ENCODE assay signal across 16 cellular contexts in the genomic region with DNA sequence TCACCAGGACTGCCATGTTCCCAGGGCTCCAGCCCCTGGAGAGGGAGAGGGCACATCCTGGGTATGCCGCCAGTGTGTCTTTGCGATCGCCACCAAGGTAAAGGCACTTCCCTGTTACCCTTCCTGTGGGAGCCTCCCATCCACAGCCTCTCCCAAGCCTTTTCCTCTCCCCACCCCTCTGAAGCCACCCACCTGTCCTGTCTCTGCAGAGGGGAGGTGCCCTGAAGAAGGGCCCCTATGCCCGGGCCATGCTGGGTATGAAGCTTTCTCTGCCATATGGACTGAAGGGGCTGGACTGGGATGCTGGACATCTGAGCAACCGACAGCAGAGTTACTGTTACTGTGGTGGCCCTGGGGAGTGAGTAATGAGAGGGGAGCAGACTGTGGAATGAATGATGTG. TPM values are rescaled to one million over a fixed set of nuclear protein-coding genes. Genes with fewer than 3 reads are reported as not detected.
A peak's percentile ranks its signal among the peaks of the same experiment; 100 is the strongest.
DNase-seq lines count a peak whose midpoint lies in the region; ATAC-seq and TF ChIP-seq lines count a peak whose summit lies in the region.
"Had no signal": no experiment of that assay in that cellular context is flagged by ENCODE, and none has a peak within 500 bp of the region (broad histone marks: within the 10 kb centered on the region; RNA-seq: fewer than 3 reads in every experiment).

No MANE protein-coding gene starts in this region.

- H3K9me3 Mint-ChIP-seq in activated CD8-positive, alpha-beta memory T cell treated with anti-CD3 and anti-CD28 coated beads, Interleukin-2, amount 10 ng/mL, durations not matched to agents 7 days and 5 days (ENCODE audit: low read depth): no peaks in the 10 kb centered on the region
- H3K9me3 Mint-ChIP-seq: stimulated activated naive CD8-positive, alpha-beta T cell treated with anti-CD3 and anti-CD28 coated beads, Interleukin-15, amount 100 ng/mL, for 72 hours had no signal

- no peak for TF ChIP-seq CTCF in Panc1 (IDR thresholded peaks at IDR 0.05)
- TF ChIP-seq CTCF in neutrophil (IDR thresholded peaks at IDR 0.05): no peak

- DNase-seq in activated CD8-positive, alpha-beta memory T cell treated with anti-CD3 and anti-CD28 coated beads, Interleukin-2, amount 10 ng/mL, durations not matched to agents 7 days and 5 days: no peak
- DNase-seq in activated CD8-positive, alpha-beta memory T cell treated with anti-CD3 and anti-CD28 coated beads for 24 hours: no peak
- DNase-seq in Panc1 (ENCODE audit: low read depth, low spot score): no peak
- no peak for DNase-seq in effector memory CD4-positive, alpha-beta T cell
- no peak for DNase-seq in AG08396 (ENCODE audit: low spot score)
- DNase-seq: body of pancreas; foreskin fibroblast; mammary epithelial cell; NCI-H510A; OCI-M1; stimulated activated naive CD8-positive, alpha-beta T cell treated with anti-CD3 and anti-CD28 coated beads, Interleukin-15, amount 100 ng/mL, for 72 hours had no signal

- H3K9me3 ChIP-seq in Panc1 (ENCODE audit: control insufficient read depth, insufficient read depth, low read depth, low read length): no peaks in the 10 kb centered on the region
- H3K9me3 ChIP-seq in effector memory CD4-positive, alpha-beta T cell (ENCODE audit: control insufficient read depth, low read length): no peaks in the 10 kb centered on the region
- no peaks in the 10 kb centered on the region for H3K9me3 ChIP-seq in neutrophil
- H3K9me3 ChIP-seq: body of pancreas, ovary had no signal

- peaks cover 5% of the 10 kb centered on the region for H3K36me3 ChIP-seq in Panc1 (ENCODE audit: control insufficient read depth, insufficient read depth, low read length)
- peaks cover 39% of the 10 kb centered on the region for H3K36me3 ChIP-seq in effector memory CD4-positive, alpha-beta T cell (ENCODE audit: control insufficient read depth, insufficient read depth, low read length)
- peaks cover 42% of the 10 kb centered on the region for H3K36me3 ChIP-seq in neutrophil
- H3K36me3 ChIP-seq: ovary had no signal

- H3K27ac ChIP-seq in Panc1 (ENCODE audit: low read length) (0 out of 2 replicates have a peak overlapping the region, but pooled peaks have one; percentile 12), neutrophil (peak overlapping the region; percentile 98)
- H3K27ac ChIP-seq in effector memory CD4-positive, alpha-beta T cell (ENCODE audit: insufficient read depth, low read length, poor library complexity, severe bottlenecking): peak overlapping the region; percentile 99
- H3K27ac ChIP-seq: body of pancreas had no signal

- BruUV-seq in Panc1 (replicated peaks; lab: Mats Ljungman, UMichigan): no TSS peak

- ATAC-seq in activated CD8-positive, alpha-beta memory T cell treated with anti-CD3 and anti-CD28 coated beads, Interleukin-2, amount 10 ng/mL, durations not matched to agents 7 days and 5 days: no peak
- ATAC-seq in Panc1 (no peak), GM18519 (IDR thresholded peaks at IDR 0.05; ENCODE audit: low FRiP score, unreplicated experiment) (no peak), HG02763 (IDR thresholded peaks at IDR 0.05; ENCODE audit: unreplicated experiment) (no peak)
- ATAC-seq: body of pancreas; stimulated activated naive CD8-positive, alpha-beta T cell treated with anti-CD3 and anti-CD28 coated beads, Interleukin-15, amount 100 ng/mL, for 72 hours had no signal

- H3K36me3 Mint-ChIP-seq in activated CD8-positive, alpha-beta memory T cell treated with anti-CD3 and anti-CD28 coated beads, Interleukin-2, amount 10 ng/mL, durations not matched to agents 7 days and 5 days: peaks cover 30% of the 10 kb centered on the region

- H3K4me3 ChIP-seq in Panc1 (ENCODE audit: low read depth in 2 of 2, low read length in 2 of 2): no peak overlapping the region
- H3K4me3 ChIP-seq in effector memory CD4-positive, alpha-beta T cell (ENCODE audit: insufficient read depth, low read depth, low read length, poor library complexity, severe bottlenecking): no peak overlapping the region
- H3K4me3 ChIP-seq in neutrophil (ENCODE audit: low read depth in 1 of 2, low read length in 1 of 2): no peak overlapping the region
- H3K4me3 ChIP-seq: body of pancreas, ovary, skin epidermis had no signal

- H3K4me1 Mint-ChIP-seq in activated CD8-positive, alpha-beta memory T cell treated with anti-CD3 and anti-CD28 coated beads, Interleukin-2, amount 10 ng/mL, durations not matched to agents 7 days and 5 days: peaks cover 56% of the 10 kb centered on the region

- intact Hi-C loops in Panc1 (cut with micrococcal nuclease; ENCODE audit: unreplicated experiment): no loop called here

- no peak overlapping the region for H3K4me3 Mint-ChIP-seq in activated CD8-positive, alpha-beta memory T cell treated with anti-CD3 and anti-CD28 coated beads, Interleukin-2, amount 10 ng/mL, durations not matched to agents 7 days and 5 days

- CTCF ChIA-PET in activated CD8-positive, alpha-beta memory T cell treated with anti-CD3 and anti-CD28 coated beads, Interleukin-2, amount 10 ng/mL, durations not matched to agents 7 days and 5 days (lab: Charles Lee): no interaction called here
- CTCF ChIA-PET in Panc1 (lab: Charles Lee): no interaction called here

- H3K4me1 ChIP-seq in Panc1 (ENCODE audit: control insufficient read depth, insufficient read depth, low read length): peaks cover 38% of the 10 kb centered on the region
- peaks cover 49% of the 10 kb centered on the region for H3K4me1 ChIP-seq in effector memory CD4-positive, alpha-beta T cell (ENCODE audit: control insufficient read depth, insufficient read depth, low read length, poor library complexity, severe bottlenecking)
- peaks cover 31 to 40% of the 10 kb centered on the region in 2 experiments for H3K4me1 ChIP-seq in neutrophil (ENCODE audit: control insufficient read depth in 1 of 2, insufficient read depth in 1 of 2, low read depth in 1 of 2, low read length in 1 of 2)

- POLR2A ChIA-PET in Panc1 (lab: Charles Lee): no interaction called here

- H3K27ac Mint-ChIP-seq in activated CD8-positive, alpha-beta memory T cell treated with anti-CD3 and anti-CD28 coated beads, Interleukin-2, amount 10 ng/mL, durations not matched to agents 7 days and 5 days: peak overlapping the region; percentile 38

- H3K27me3 Mint-ChIP-seq in activated CD8-positive, alpha-beta memory T cell treated with anti-CD3 and anti-CD28 coated beads, Interleukin-2, amount 10 ng/mL, durations not matched to agents 7 days and 5 days: no peaks in the 10 kb centered on the region
- H3K27me3 Mint-ChIP-seq: stimulated activated naive CD8-positive, alpha-beta T cell treated with anti-CD3 and anti-CD28 coated beads, Interleukin-15, amount 100 ng/mL, for 72 hours had no signal

- in situ Hi-C loops in Panc1 (cut with HindIII; ENCODE audit: low pct_unique_long_range_greater_than_20kb, low sequenced_read_pairs): no loop called here

- H3K27me3 ChIP-seq in Panc1 (ENCODE audit: control insufficient read depth, insufficient read depth, low read length): no peaks in the 10 kb centered on the region
- no peaks in the 10 kb centered on the region for H3K27me3 ChIP-seq in effector memory CD4-positive, alpha-beta T cell (replicated peaks; ENCODE audit: control insufficient read depth, insufficient read depth, low read length, poor library complexity, severe bottlenecking)
- no peaks in the 10 kb centered on the region for H3K27me3 ChIP-seq in neutrophil
- H3K27me3 ChIP-seq: body of pancreas, ovary had no signal

RNA-seq across cellular contexts. Expression of gene PHF1, which starts 2.4 kb away (rescaled TPM):
- 10 to 100 TPM; 26.1 to 36.0 TPM for total RNA-seq in activated CD8-positive, alpha-beta memory T cell treated with anti-CD3 and anti-CD28 coated beads, Interleukin-2, amount 10 ng/mL, durations not matched to agents 7 days and 5 days
- 51.6 TPM for total RNA-seq in Panc1 (2021; ENCODE audit: unreplicated experiment)
- polyA plus RNA-seq in Panc1 (2012; ENCODE audit: insufficient read length): 50.3 TPM

RNA-seq across cellular contexts. Expression of gene CUTA, which starts 4.7 kb away (rescaled TPM):
- 100 to 1,000 TPM; 196 to 197 TPM for total RNA-seq in activated CD8-positive, alpha-beta memory T cell treated with anti-CD3 and anti-CD28 coated beads, Interleukin-2, amount 10 ng/mL, durations not matched to agents 7 days and 5 days
- total RNA-seq in Panc1 (2021; ENCODE audit: unreplicated experiment): 338 TPM
- polyA plus RNA-seq in Panc1 (2012; ENCODE audit: insufficient read length): 397 TPM

RNA-seq across cellular contexts. Expression of gene SYNGAP1, which starts 6.7 kb away (rescaled TPM):
- 10 to 100 TPM; 24.1 to 39.8 TPM for total RNA-seq in activated CD8-positive, alpha-beta memory T cell treated with anti-CD3 and anti-CD28 coated beads, Interleukin-2, amount 10 ng/mL, durations not matched to agents 7 days and 5 days
- 29.0 TPM for total RNA-seq in Panc1 (2021; ENCODE audit: unreplicated experiment)
- 34.5 TPM for polyA plus RNA-seq in Panc1 (2012; ENCODE audit: insufficient read length)

RNA-seq across cellular contexts. Expression of gene KIFC1, which starts 21.6 kb away (rescaled TPM):
- 100 to 1,000 TPM; 133 to 187 TPM for total RNA-seq in activated CD8-positive, alpha-beta memory T cell treated with anti-CD3 and anti-CD28 coated beads, Interleukin-2, amount 10 ng/mL, durations not matched to agents 7 days and 5 days
- 81.8 TPM for total RNA-seq in Panc1 (2021; ENCODE audit: unreplicated experiment)
- 42.1 TPM for polyA plus RNA-seq in Panc1 (2012; ENCODE audit: insufficient read length)

RNA-seq across cellular contexts. Expression of gene ZBTB9, which starts 41.2 kb away (rescaled TPM):
- total RNA-seq in activated CD8-positive, alpha-beta memory T cell treated with anti-CD3 and anti-CD28 coated beads, Interleukin-2, amount 10 ng/mL, durations not matched to agents 7 days and 5 days: 1 to 10 TPM; 7.4 to 9.0 TPM
- 17.6 TPM for total RNA-seq in Panc1 (2021; ENCODE audit: unreplicated experiment)
- 17.9 TPM for polyA plus RNA-seq in Panc1 (2012; ENCODE audit: insufficient read length)

Comparison
In these comparisons a context has a peak if more than half of its experiments do, and no peak if none do; other contexts are left out.
1. H3K27ac ChIP-seq: peak in every context shown above with its lines; median percentile 99 in effector memory CD4-positive, alpha-beta T cell; 98 in neutrophil; 12 in Panc1.